Comparison of ENCODE assay signal across 33 cellular contexts in genomic region chr2:178315083-178315482, GRCh38.
"Had no signal": no experiment of that assay in that cellular context is flagged by ENCODE, and none has a peak within 500 bp of the region (broad histone marks: within the 10 kb centered on the region; RNA-seq: fewer than 3 reads in every experiment).

No MANE protein-coding gene starts in this region.

- H3K4me3 Mint-ChIP-seq: activated B cell treated with CpG ODN at 0.5 μM for 24 hours; activated CD4-positive, alpha-beta memory T cell treated with anti-CD3 and anti-CD28 coated beads for 36 hours; activated naive CD4-positive, alpha-beta T cell treated with anti-CD3 and anti-CD28 coated beads, Interleukin-2, amount 10 ng/mL, durations not matched to agents 7 days and 5 days; activated naive CD8-positive, alpha-beta T cell; activated naive CD8-positive, alpha-beta T cell treated with anti-CD3 and anti-CD28 coated beads, Interleukin-2, amount 50 U/mL, for 24 hours; activated T-cell treated with anti-CD3 and anti-CD28 coated beads, Interleukin-2, amount 50 U/mL, for 4 hours; activated T-helper 1 cell treated with anti-CD3 and anti-CD28 coated beads, Interleukin-12 subunit alpha, Interleukin-12 subunit beta, Interleukin-2, Interleukin-4 antibody, amounts not matched to agents 30 ng/mL and 10 ng/mL and 1 ng/mL, durations not matched to agents 14 hours and 24 hours and 36 hours; brain; T-cell; T-helper 17 cell had no signal

- H3K9me3 ChIP-seq: MG63 had no signal

- ATAC-seq: activated naive CD8-positive, alpha-beta T cell treated with anti-CD3 and anti-CD28 coated beads, Interleukin-2, amount 50 U/mL, for 24 hours; activated T-cell treated with anti-CD3 and anti-CD28 coated beads, Interleukin-2, amount 50 U/mL, for 4 hours; Right ventricle myocardium inferior; T-cell; T-helper 17 cell had no signal

- H3K4me1 Mint-ChIP-seq: activated B cell treated with CpG ODN at 0.5 μM for 24 hours; activated naive CD4-positive, alpha-beta T cell treated with anti-CD3 and anti-CD28 coated beads, Interleukin-2, amount 10 ng/mL, durations not matched to agents 7 days and 5 days; activated naive CD8-positive, alpha-beta T cell treated with anti-CD3 and anti-CD28 coated beads, Interleukin-2, amount 50 U/mL, for 24 hours; brain; T-cell; T-helper 17 cell had no signal

- H3K27ac Mint-ChIP-seq: activated B cell treated with CpG ODN at 0.5 μM for 24 hours; activated CD4-positive, alpha-beta memory T cell treated with anti-CD3 and anti-CD28 coated beads for 36 hours; activated naive CD4-positive, alpha-beta T cell treated with anti-CD3 and anti-CD28 coated beads, Interleukin-2, amount 10 ng/mL, durations not matched to agents 7 days and 5 days; activated naive CD8-positive, alpha-beta T cell; activated naive CD8-positive, alpha-beta T cell treated with anti-CD3 and anti-CD28 coated beads, Interleukin-2, amount 50 U/mL, for 24 hours; activated T-helper 1 cell treated with anti-CD3 and anti-CD28 coated beads, Interleukin-12 subunit alpha, Interleukin-12 subunit beta, Interleukin-2, Interleukin-4 antibody, amounts not matched to agents 30 ng/mL and 10 ng/mL and 1 ng/mL, durations not matched to agents 14 hours and 24 hours and 36 hours; T-cell; T-helper 17 cell had no signal

- H3K36me3 Mint-ChIP-seq: activated CD4-positive, alpha-beta memory T cell treated with anti-CD3 and anti-CD28 coated beads for 36 hours; activated naive CD4-positive, alpha-beta T cell treated with anti-CD3 and anti-CD28 coated beads, Interleukin-2, amount 10 ng/mL, durations not matched to agents 7 days and 5 days; activated naive CD8-positive, alpha-beta T cell; T-cell had no signal

- H3K27ac ChIP-seq: PC-9, RWPE1, VCaP had no signal

- H3K27me3 Mint-ChIP-seq: brain had no signal

- H3K9me3 Mint-ChIP-seq: activated B cell treated with CpG ODN at 0.5 μM for 24 hours; activated CD4-positive, alpha-beta memory T cell treated with anti-CD3 and anti-CD28 coated beads for 36 hours; activated naive CD4-positive, alpha-beta T cell treated with anti-CD3 and anti-CD28 coated beads, Interleukin-2, amount 10 ng/mL, durations not matched to agents 7 days and 5 days; activated naive CD8-positive, alpha-beta T cell treated with anti-CD3 and anti-CD28 coated beads, Interleukin-2, amount 50 U/mL, for 24 hours; activated T-cell treated with anti-CD3 and anti-CD28 coated beads, Interleukin-2, amount 50 U/mL, for 4 hours; activated T-helper 1 cell treated with anti-CD3 and anti-CD28 coated beads, Interleukin-12 subunit alpha, Interleukin-12 subunit beta, Interleukin-2, Interleukin-4 antibody, amounts not matched to agents 30 ng/mL and 10 ng/mL and 1 ng/mL, durations not matched to agents 14 hours and 24 hours and 36 hours had no signal

- H3K36me3 ChIP-seq: MG63 had no signal

- H3K4me3 ChIP-seq: MG63, PC-9 had no signal

- H3K27me3 ChIP-seq: MG63 had no signal

- DNase-seq: activated B cell treated with CpG ODN at 0.5 μM for 24 hours; activated CD4-positive, alpha-beta memory T cell treated with anti-CD3 and anti-CD28 coated beads for 36 hours; activated CD4-positive, alpha-beta T cell treated with anti-CD3 and anti-CD28 coated beads for 4 hours; activated CD4-positive, alpha-beta T cell treated with anti-CD3 and anti-CD28 coated beads, Interleukin-2, amount 50 U/mL, for 1 hour; activated CD4-positive, CD25-positive, alpha-beta regulatory T cell treated with anti-CD3 and anti-CD28 coated beads, Interleukin-2, amount 50 U/mL, for 72 hours; activated CD8-positive, alpha-beta memory T cell treated with anti-CD3 and anti-CD28 coated beads, Interleukin-2, amount 50 U/mL, for 4 hours; activated naive CD4-positive, alpha-beta T cell treated with anti-CD3 and anti-CD28 coated beads, Interleukin-2, amount 10 ng/mL, durations not matched to agents 7 days and 5 days; activated naive CD8-positive, alpha-beta T cell treated with anti-CD3 and anti-CD28 coated beads, Interleukin-2, amount 50 U/mL, for 24 hours; activated T-cell treated with anti-CD3 and anti-CD28 coated beads for 4 hours; activated T-cell treated with anti-CD3 and anti-CD28 coated beads, Interleukin-2, amount 50 U/mL, for 4 hours; anterior cingulate cortex; central memory CD4-positive, alpha-beta T cell; Karpas-422; KBM-7; MG63; NCI-H1048; NCI-H1105 treated with DMSO at 0.1 percent for 48 hours; NCI-H1436; NCI-H187; NCI-H2029 treated with DMSO at 0.1 percent for 48 hours; NCI-H345; NCI-H524 treated with DMSO at 0.1 percent for 48 hours; PC-9; SIG-M5; T-cell; T-helper 17 cell; T-helper 9 cell had no signal
